Comparison of ENCODE assay signal across 9 cellular contexts in the genomic region with DNA sequence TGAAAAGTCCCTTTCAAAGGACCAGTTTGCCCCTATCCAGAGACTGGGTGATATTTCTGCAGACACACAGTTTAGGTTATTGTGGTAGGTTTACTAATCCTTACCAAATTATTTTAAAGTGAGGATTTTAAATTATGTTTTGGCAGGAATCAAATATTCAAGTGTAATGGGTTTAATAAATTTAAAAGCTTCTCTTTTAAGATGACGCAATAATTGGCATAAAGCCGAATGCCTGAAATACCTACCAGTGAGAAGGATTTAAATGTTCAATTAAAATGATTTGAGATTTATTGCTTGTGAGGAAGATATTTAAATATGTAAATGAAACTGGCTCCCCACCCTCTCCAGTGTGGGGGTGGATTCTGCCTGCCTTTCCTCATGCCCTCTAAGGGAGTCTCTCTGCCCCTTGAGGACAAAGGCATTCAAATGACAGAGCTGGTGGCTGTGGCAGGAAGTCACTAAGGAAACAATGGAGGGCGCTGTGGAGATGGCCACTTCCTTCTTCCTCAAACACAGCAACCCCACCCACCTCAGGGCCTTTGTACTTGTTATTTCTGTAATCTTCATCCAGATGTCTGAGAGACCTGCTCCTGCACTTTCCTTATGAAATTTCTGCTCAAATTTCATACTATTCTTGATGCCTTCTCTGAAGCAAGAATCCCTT.
DNase-seq lines count a peak whose midpoint lies in the region; ATAC-seq and TF ChIP-seq lines count a peak whose summit lies in the region.
"Had no signal": no experiment of that assay in that cellular context is flagged by ENCODE, and none has a peak within 500 bp of the region (broad histone marks: within the 10 kb centered on the region; RNA-seq: fewer than 3 reads in every experiment).

No MANE protein-coding gene starts in this region.

- H3K4me3 Mint-ChIP-seq in activated CD4-positive, alpha-beta T cell treated with anti-CD3 and anti-CD28 coated beads, Interleukin-2, amount 10 ng/mL, durations not matched to agents 24 days and 14 days = no peak overlapping the region
- H3K4me3 Mint-ChIP-seq: dendritic cell treated with granulocyte-macrophage colony-stimulating factor and Interleukin-4, amounts not matched to agents 40 ng/mL and 50 ng/mL, for 4 days had no signal

- in situ Hi-C loops in KBM-7 (cut with MboI; ENCODE audit: low pct_unique_long_range_greater_than_20kb, low sequenced_read_pairs) = no loop called here

- TF ChIP-seq CTCF in fibroblast of mammary gland (conservative IDR thresholded peaks at IDR 0.05; ENCODE audit: control insufficient read depth, insufficient read depth, low read depth, low read length) = peak; percentile 5
- TF ChIP-seq CTCF in coronary artery (IDR thresholded peaks at IDR 0.05) = no peak

- ATAC-seq in GM21737 (IDR thresholded peaks at IDR 0.05; ENCODE audit: unreplicated experiment) = no peak

- H3K4me3 ChIP-seq in fibroblast of mammary gland (ENCODE audit: control insufficient read depth, low read depth, low read length) = no peak overlapping the region
- H3K4me3 ChIP-seq in coronary artery = no peak overlapping the region

- H3K27ac ChIP-seq in coronary artery = no peak overlapping the region

- H3K36me3 Mint-ChIP-seq in activated CD4-positive, alpha-beta T cell treated with anti-CD3 and anti-CD28 coated beads, Interleukin-2, amount 10 ng/mL, durations not matched to agents 24 days and 14 days (ENCODE audit: low read depth) = peaks cover 6% of the 10 kb centered on the region

- DNase-seq in COR-L47 (lab: John Stamatoyannopoulos, UW) (peak; percentile 28), KBM-7 (peak; percentile 85), fibroblast of mammary gland (ENCODE audit: low read depth) (peak; percentile 30), coronary artery (ENCODE audit: low spot score) (no peak), NCI-H345 treated with DMSO at 0.1 percent for 48 hours (lab: John Stamatoyannopoulos, UW; ENCODE audit: unreplicated experiment) (no peak)
- DNase-seq in activated CD4-positive, alpha-beta T cell treated with anti-CD3 and anti-CD28 coated beads, Interleukin-2, amount 10 ng/mL, durations not matched to agents 24 days and 14 days = peak; percentile 80
- peak; percentile 48 for DNase-seq in stimulated activated CD8-positive, alpha-beta memory T cell treated with anti-CD3 and anti-CD28 coated beads, Interleukin-4, amount 100 ng/mL, for 48 hours

- peak overlapping the region; percentile 25 for H3K27ac Mint-ChIP-seq in activated CD4-positive, alpha-beta T cell treated with anti-CD3 and anti-CD28 coated beads, Interleukin-2, amount 10 ng/mL, durations not matched to agents 24 days and 14 days
- H3K27ac Mint-ChIP-seq: dendritic cell treated with granulocyte-macrophage colony-stimulating factor and Interleukin-4, amounts not matched to agents 40 ng/mL and 50 ng/mL, for 4 days had no signal

- H3K4me1 Mint-ChIP-seq in activated CD4-positive, alpha-beta T cell treated with anti-CD3 and anti-CD28 coated beads, Interleukin-2, amount 10 ng/mL, durations not matched to agents 24 days and 14 days = peaks cover 23% of the 10 kb centered on the region

- intact Hi-C loops in activated CD4-positive, alpha-beta T cell treated with anti-CD3 and anti-CD28 coated beads, Interleukin-2, amount 10 ng/mL, durations not matched to agents 24 days and 14 days (cut with micrococcal nuclease) = no loop called here

- H3K9me3 Mint-ChIP-seq in activated CD4-positive, alpha-beta T cell treated with anti-CD3 and anti-CD28 coated beads, Interleukin-2, amount 10 ng/mL, durations not matched to agents 24 days and 14 days = no peaks in the 10 kb centered on the region
- H3K9me3 Mint-ChIP-seq: dendritic cell treated with granulocyte-macrophage colony-stimulating factor and Interleukin-4, amounts not matched to agents 40 ng/mL and 50 ng/mL, for 4 days had no signal

- no peaks in the 10 kb centered on the region for H3K27me3 Mint-ChIP-seq in activated CD4-positive, alpha-beta T cell treated with anti-CD3 and anti-CD28 coated beads, Interleukin-2, amount 10 ng/mL, durations not matched to agents 24 days and 14 days
- H3K27me3 Mint-ChIP-seq: dendritic cell treated with granulocyte-macrophage colony-stimulating factor and Interleukin-4, amounts not matched to agents 40 ng/mL and 50 ng/mL, for 4 days had no signal

Comparison
In these comparisons a context has a peak if more than half of its experiments do, and no peak if none do; other contexts are left out.
1. DNase-seq: peak in COR-L47 (single experiment), KBM-7 (single experiment), activated CD4-positive, alpha-beta T cell treated with anti-CD3 and anti-CD28 coated beads, Interleukin-2, amount 10 ng/mL, durations not matched to agents 24 days and 14 days (single experiment), fibroblast of mammary gland (single experiment) and stimulated activated CD8-positive, alpha-beta memory T cell treated with anti-CD3 and anti-CD28 coated beads, Interleukin-4, amount 100 ng/mL, for 48 hours (single experiment); none in coronary artery (single experiment) and NCI-H345 treated with DMSO at 0.1 percent for 48 hours (single experiment).